8 cellular contexts compared by ENCODE assay signal in the genomic region with DNA sequence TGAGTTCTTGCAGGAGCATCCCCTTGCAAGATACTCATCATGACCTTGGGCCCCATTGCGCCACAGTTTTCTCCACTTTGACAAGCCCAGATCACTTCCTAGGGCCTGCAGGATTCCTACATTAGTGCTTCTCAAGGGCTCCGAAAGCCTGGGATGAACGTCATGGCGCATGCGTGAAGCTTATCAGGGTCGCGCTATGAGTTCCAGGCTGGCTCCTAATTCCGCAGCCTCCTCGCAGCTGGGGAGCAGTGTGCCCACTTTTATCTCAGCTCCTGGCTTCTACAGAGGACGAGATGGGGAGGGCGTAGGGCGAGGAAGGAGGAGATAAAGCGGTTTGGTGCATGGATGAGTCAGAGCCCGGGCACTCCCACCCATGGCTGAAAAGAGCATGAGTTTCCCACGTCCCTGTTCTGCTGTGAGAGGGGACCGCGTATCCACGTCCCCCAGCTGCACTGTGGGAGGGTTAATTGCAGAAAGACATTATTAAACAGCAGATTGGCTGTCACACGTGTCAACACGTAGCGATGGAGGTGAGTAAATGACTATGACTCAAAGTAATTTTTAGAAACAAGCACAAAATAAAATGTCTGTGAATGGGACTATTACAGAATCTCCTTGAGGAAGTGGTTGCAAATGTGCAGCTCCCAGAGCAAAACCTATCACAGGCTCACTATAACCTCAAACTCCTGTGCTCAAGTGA.
A peak's percentile ranks its signal among the peaks of the same experiment; 100 is the strongest.
DNase-seq lines count a peak whose midpoint lies in the region; ATAC-seq and TF ChIP-seq lines count a peak whose summit lies in the region.

No MANE protein-coding gene starts in this region.

- H3K27ac ChIP-seq in parathyroid adenoma, result no peak overlapping the region

- no peak overlapping the region for H3K4me2 ChIP-seq in parathyroid adenoma (ENCODE audit: low read length)

- ATAC-seq in HG03196 (IDR thresholded peaks at IDR 0.05; ENCODE audit: unreplicated experiment), result no peak
- ATAC-seq in GM21825 (IDR thresholded peaks at IDR 0.05; ENCODE audit: unreplicated experiment), result no peak
- no peak for ATAC-seq in GM19395 (IDR thresholded peaks at IDR 0.05; ENCODE audit: unreplicated experiment)

- no peaks in the 10 kb centered on the region for H3K79me2 ChIP-seq in parathyroid adenoma

- peaks cover 7% of the 10 kb centered on the region for H3K4me1 ChIP-seq in parathyroid adenoma

- H3K9me3 ChIP-seq in parathyroid adenoma (ENCODE audit: control insufficient read depth, low read length), result no peaks in the 10 kb centered on the region

- DNase-seq in DMS114 treated with DMSO at 0.1 percent for 48 hours (lab: John Stamatoyannopoulos, UW; ENCODE audit: unreplicated experiment), result peak; percentile 41
- peak; percentile 93 for DNase-seq in OCI-M1 (lab: John Stamatoyannopoulos, UW)
- peak; percentile 72 for DNase-seq in epithelial cell of esophagus (ENCODE audit: low read depth)
- no peak for DNase-seq in NCI-H510A (lab: John Stamatoyannopoulos, UW)

- H3K36me3 ChIP-seq in parathyroid adenoma (ENCODE audit: control insufficient read depth, insufficient read depth, low read length), result no peaks in the 10 kb centered on the region

- H3K27me3 ChIP-seq in parathyroid adenoma (ENCODE audit: control insufficient read depth, insufficient read depth, low read length), result no peaks in the 10 kb centered on the region

- H2AFZ ChIP-seq in parathyroid adenoma, result peak overlapping the region; percentile 91

- H3K9ac ChIP-seq in parathyroid adenoma, result no peak overlapping the region

- TF ChIP-seq CTCF in epithelial cell of esophagus (IDR thresholded peaks at IDR 0.05; ENCODE audit: insufficient read depth, low read depth, low read length, missing control alignments), result no peak
- no peak for TF ChIP-seq CTCF in parathyroid adenoma (IDR thresholded peaks at IDR 0.05)

- H3K4me3 ChIP-seq in epithelial cell of esophagus (ENCODE audit: low read length) (peak overlapping the region; percentile 3), parathyroid adenoma (ENCODE audit: low read depth, low read length) (no peak overlapping the region)
